7 cellular contexts compared by ENCODE assay signal in the genomic region with DNA sequence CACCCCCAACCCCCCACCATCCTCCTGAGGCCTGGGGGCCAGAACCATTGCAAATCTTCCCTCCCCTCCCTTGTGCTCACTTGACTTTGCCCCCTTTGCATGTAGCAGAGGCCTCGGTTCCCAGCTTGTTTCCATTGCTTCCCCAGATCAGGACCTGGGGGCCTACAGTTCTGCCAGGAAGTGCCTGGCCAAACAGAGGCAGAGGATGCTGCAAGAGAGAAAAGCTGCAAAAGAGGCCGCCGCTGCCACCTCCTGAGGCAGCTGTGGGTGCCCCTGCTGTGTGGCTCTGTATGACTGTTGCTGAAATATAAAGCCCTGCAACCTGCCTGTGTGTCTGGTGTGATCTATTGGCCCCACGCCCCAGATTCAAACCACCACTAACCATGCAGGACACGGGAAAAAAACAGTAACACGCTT. TPM values are rescaled to one million over a fixed set of nuclear protein-coding genes. Genes with fewer than 3 reads are reported as not detected.
A peak's percentile ranks its signal among the peaks of the same experiment; 100 is the strongest.
DNase-seq lines count a peak whose midpoint lies in the region; ATAC-seq and TF ChIP-seq lines count a peak whose summit lies in the region.

No MANE protein-coding gene starts in this region.

- BruUV-seq in HCT116 (replicated peaks; lab: Mats Ljungman, UMichigan) = no TSS peak

- H3K4me1 Mint-ChIP-seq in T-cell = peaks cover 37 to 53% (median 49%) of the 10 kb centered on the region in 3 donors

- H3K36me3 Mint-ChIP-seq in T-cell = peaks cover 21% of the 10 kb centered on the region

- no peak for TF ChIP-seq EP300 in tibial nerve (IDR thresholded peaks at IDR 0.05)

- ATAC-seq in HCT116 (peak; percentile 4), T-cell (replicated peaks in 1 of 4) (no peak), heart right ventricle (no peak)

- TF ChIP-seq POLR2A in HCT116 (IDR thresholded peaks at IDR 0.05; ENCODE audit: borderline replicate concordance, extremely low read depth, insufficient read depth, insufficient read length) (peak; percentile 88), tibial nerve (IDR thresholded peaks at IDR 0.05) (no peak)

- peak overlapping the region; percentile 78 to 80 for H3K27ac Mint-ChIP-seq in T-cell

- peak; percentile 91 for DNase-seq in DMS 273 (lab: John Stamatoyannopoulos, UW; ENCODE audit: unreplicated experiment)
- DNase-seq in HCT116 (ENCODE audit: low read depth, low spot score) = no peak
- no peak for DNase-seq in T-cell
- no peak for DNase-seq in tibial nerve (ENCODE audit: low spot score in 2 of 2)
- DNase-seq in HK-2 (ENCODE audit: unreplicated experiment) = no peak
- no peak for DNase-seq in heart right ventricle

- no peaks in the 10 kb centered on the region for H3K27me3 Mint-ChIP-seq in T-cell

- no peaks in the 10 kb centered on the region for H3K9me3 ChIP-seq in HCT116 (ENCODE audit: control insufficient read depth in 1 of 2, insufficient read depth in 1 of 2, low read depth in 1 of 2, low read length in 2 of 2)
- H3K9me3 ChIP-seq in iPS-20b (ENCODE audit: insufficient read depth, low read depth, low read length) = no peaks in the 10 kb centered on the region
- no peaks in the 10 kb centered on the region for H3K9me3 ChIP-seq in tibial nerve
- H3K9me3 ChIP-seq in heart right ventricle = no peaks in the 10 kb centered on the region

- H3K36me3 ChIP-seq in HCT116 (ENCODE audit: control insufficient read depth in 1 of 2, insufficient read depth in 2 of 2, low read length in 2 of 2) (peaks cover 6 to 20% of the 10 kb centered on the region in 2 experiments), iPS-20b (ENCODE audit: insufficient read depth, low read depth, low read length) (peaks cover 33% of the 10 kb centered on the region), tibial nerve (peaks cover 7 to 26% (median 16%) of the 10 kb centered on the region in 3 donors), heart right ventricle (peaks cover 0 to 36% (median 30%) of the 10 kb centered on the region in 9 donors)

- peaks cover 69% of the 10 kb centered on the region for H3K79me2 ChIP-seq in HCT116 (ENCODE audit: insufficient read depth, low read length)

- 63 to 75% methylated on average over 6 of the region's 6 CpGs for WGBS in tibial nerve, 2 donors
- 64 to 67% methylated on average over 6 of the region's 6 CpGs for WGBS in heart right ventricle, 2 donors

- no peak for TF ChIP-seq RAD21 in HCT116 (IDR thresholded peaks at IDR 0.05; ENCODE audit: low read depth)

- H3K9me2 ChIP-seq in HCT116 (ENCODE audit: insufficient read depth) = no peaks in the 10 kb centered on the region

- H2AFZ ChIP-seq in HCT116 (ENCODE audit: low read depth, low read length, poor library complexity, severe bottlenecking) = no peak overlapping the region

- POLR2A ChIA-PET in HCT116 (lab: Charles Lee) (interaction anchor here (0.6 to 3.2 kb wide), 7 partner anchors 9 to 163 kb away, joined by 3 to 21 read pairs (median 5); a partner anchor contains a TSS), T-cell (lab: Charles Lee) (no interaction called here)

- no peak for TF ChIP-seq CTCF in HCT116 (IDR thresholded peaks at IDR 0.05 in 2 of 3, conservative IDR thresholded peaks at IDR 0.05 in 1 of 3; ENCODE audit: borderline replicate concordance in 1 of 3, insufficient read depth in 1 of 3, low read depth in 2 of 3, low read length in 2 of 3)
- no peak for TF ChIP-seq CTCF in tibial nerve (IDR thresholded peaks at IDR 0.05)
- TF ChIP-seq CTCF in heart right ventricle (IDR thresholded peaks at IDR 0.05) = no peak

- H3K27ac ChIP-seq in HCT116 (ENCODE audit: low read depth, low read length) (peak overlapping the region; percentile 94), iPS-20b (ENCODE audit: low read length) (no peak overlapping the region), tibial nerve (no peak overlapping the region), heart right ventricle (no peak overlapping the region)

- peak overlapping the region; percentile 39 to 91 (median 58) for H3K4me3 Mint-ChIP-seq in T-cell

- H3K4me1 ChIP-seq in HCT116 (ENCODE audit: control insufficient read depth in 1 of 2, insufficient read depth in 2 of 2, low read length in 2 of 2) = peaks cover 11 to 46% of the 10 kb centered on the region in 2 experiments
- peaks cover 8% of the 10 kb centered on the region; the same call in 1 of the 2 replicates for H3K4me1 ChIP-seq in iPS-20b (ENCODE audit: insufficient read depth, low read length)
- H3K4me1 ChIP-seq in tibial nerve = peaks cover 0 to 54% (median 36%) of the 10 kb centered on the region in 4 donors
- H3K4me1 ChIP-seq in heart right ventricle = peaks cover 10 to 58% (median 44%) of the 10 kb centered on the region in 9 donors

- RAD21 ChIA-PET in HCT116 (lab: Charles Lee; ENCODE audit: low non-redundant PET in 1 of 2, low total read pairs in 2 of 2, uncharacterized antibody in 2 of 2, unreplicated experiment in 2 of 2) = no interaction called here

- intact Hi-C loops in HCT116 (cut with micrococcal nuclease) = no loop called here
- intact Hi-C loops in heart right ventricle (cut with DNase I) = no loop called here

- CTCF ChIA-PET in HCT116 (lab: Charles Lee) = interaction anchor here (1.7 kb wide), 1 partner anchor 179 kb away, joined by 3 read pairs; no protein-coding TSS in a partner anchor
- CTCF ChIA-PET in T-cell (lab: Charles Lee) = no interaction called here

- H3K4me2 ChIP-seq in HCT116 (ENCODE audit: low read length) = peak overlapping the region; percentile 88

- H4K20me1 ChIP-seq in HCT116 (ENCODE audit: insufficient read depth) = peaks cover 11% of the 10 kb centered on the region; the same call in 1 of the 2 replicates

- peak overlapping the region; percentile 93 for H3K9ac ChIP-seq in HCT116 (ENCODE audit: low read length)
- peak overlapping the region; percentile 99; the same call in 1 of the 2 replicates for H3K9ac ChIP-seq in iPS-20b (ENCODE audit: low read depth, low read length)

- H3K9me3 Mint-ChIP-seq in T-cell = no peaks in the 10 kb centered on the region

- H3K27me3 ChIP-seq in HCT116 (ENCODE audit: insufficient read depth, low read length) (no peaks in the 10 kb centered on the region), iPS-20b (ENCODE audit: insufficient read depth, low read length) (peaks cover 5% of the 10 kb centered on the region; the same call in 1 of the 2 replicates), tibial nerve (no peaks in the 10 kb centered on the region), heart right ventricle (no peaks in the 10 kb centered on the region)

- H3K4me3 ChIP-seq in HCT116 (replicated peaks in 1 of 2; ENCODE audit: low read depth in 1 of 2, low read length in 2 of 2) = peak overlapping the region; percentile 13 to 73
- peak overlapping the region; percentile 10; the same call in 1 of the 2 replicates for H3K4me3 ChIP-seq in iPS-20b (ENCODE audit: low read length)
- H3K4me3 ChIP-seq in tibial nerve = no peak overlapping the region
- H3K4me3 ChIP-seq in heart right ventricle = no peak overlapping the region

TF ChIP-seq in HCT116, 20 proteins besides CTCF, POLR2A, EP300 and RAD21 (continues in another document):
- TF ChIP-seq JUND (IDR thresholded peaks at IDR 0.05) = no peak
- no peak for TF ChIP-seq YY1 (IDR thresholded peaks at IDR 0.05; ENCODE audit: extremely low read depth, insufficient replicate concordance, low read depth, low read length)
- TF ChIP-seq ELF1 (IDR thresholded peaks at IDR 0.05; ENCODE audit: borderline replicate concordance, low read depth) = no peak
- TF ChIP-seq, protein P1, sequence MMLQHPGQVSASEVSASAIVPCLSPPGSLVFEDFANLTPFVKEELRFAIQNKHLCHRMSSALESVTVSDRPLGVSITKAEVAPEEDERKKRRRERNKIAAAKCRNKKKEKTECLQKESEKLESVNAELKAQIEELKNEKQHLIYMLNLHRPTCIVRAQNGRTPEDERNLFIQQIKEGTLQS (IDR thresholded peaks at IDR 0.05) = no peak
- TF ChIP-seq ZFX (IDR thresholded peaks at IDR 0.05) = no peak
- no peak for TF ChIP-seq CBX3 (IDR thresholded peaks at IDR 0.05; ENCODE audit: low read depth)
- no peak for TF ChIP-seq SIN3A (IDR thresholded peaks at IDR 0.05; ENCODE audit: low read depth)

RNA-seq across cellular contexts. Expression of a gene that starts 2.3 kb away (rescaled TPM):
- total RNA-seq in HCT116 (2021; ENCODE audit: unreplicated experiment) (273 TPM), T-cell (10 to 100 TPM; 46.3 to 96.5 (median 84.4) TPM), tibial nerve (100 to 1,000 TPM in 2 of 4 donors, 10 to 100 TPM in 2; 86.9 to 136 (median 116) TPM), heart right ventricle (100 to 1,000 TPM; 375 to 755 (median 559) TPM)
- 353 and 368 TPM in 2 replicates for polyA plus RNA-seq in HCT116 (2012)
- 1,000 to 10,000 TPM in 1 of 2 donors, 100 to 1,000 TPM in 1; 824 to 1,046 TPM for polyA plus RNA-seq in heart right ventricle

RNA-seq across cellular contexts. Expression of a gene that starts 3.0 kb away (rescaled TPM):
- total RNA-seq in HCT116 (2021; ENCODE audit: unreplicated experiment) (6,265 TPM), T-cell (1,000 to 10,000 TPM; 3,208 to 3,662 (median 3,410) TPM), tibial nerve (1,000 to 10,000 TPM; 1,591 to 3,468 (median 1,745) TPM), heart right ventricle (1,000 to 10,000 TPM in 3 of 10 donors, 100 to 1,000 TPM in 7; 691 to 1,555 (median 813) TPM)
- 11,405 and 12,752 TPM in 2 replicates for polyA plus RNA-seq in HCT116 (2012)
- polyA plus RNA-seq in heart right ventricle = 1,000 to 10,000 TPM; 1,955 to 3,593 TPM

RNA-seq across cellular contexts. Expression of a gene that starts 5.0 kb away (rescaled TPM):
- 0.30 TPM for total RNA-seq in HCT116 (2021; ENCODE audit: unreplicated experiment)
- 0.15 TPM in 1 of 2 replicates, not detected in the other for polyA plus RNA-seq in HCT116 (2012)
- under 1 TPM in 3 of 5 donors, not detected in 2; 0.38 to 0.66 (median 0.44) TPM for total RNA-seq in T-cell
- total RNA-seq in tibial nerve = not detected
- total RNA-seq in heart right ventricle = not detected
- not detected for polyA plus RNA-seq in heart right ventricle

RNA-seq across cellular contexts. Expression of a gene that starts 7.2 kb away (rescaled TPM):
- total RNA-seq in HCT116 (2021; ENCODE audit: unreplicated experiment) (0.93 TPM), T-cell (not detected), tibial nerve (not detected), heart right ventricle (100 to 1,000 TPM; 173 to 282 (median 254) TPM)
- polyA plus RNA-seq in HCT116 (2012) = 0.17 and 0.29 TPM in 2 replicates
- polyA plus RNA-seq in heart right ventricle = 100 to 1,000 TPM; 124 to 164 TPM

RNA-seq across cellular contexts. Expression of a gene that starts 10.2 kb away (rescaled TPM):
- total RNA-seq in HCT116 (2021; ENCODE audit: unreplicated experiment) = 68.9 TPM
- polyA plus RNA-seq in HCT116 (2012) = 60.9 and 68.3 TPM in 2 replicates
- 10 to 100 TPM; 21.1 to 45.6 (median 36.9) TPM for total RNA-seq in T-cell
- total RNA-seq in tibial nerve = 10 to 100 TPM; 37.6 to 70.8 (median 46.2) TPM
- total RNA-seq in heart right ventricle = 10 to 100 TPM; 18.5 to 26.7 (median 21.9) TPM
- polyA plus RNA-seq in heart right ventricle = 10 to 100 TPM; 57.4 to 71.1 TPM

Comparison
In these comparisons a context has a peak if more than half of its experiments do, and no peak if none do; other contexts are left out.
1. H3K4me3 ChIP-seq: peak in HCT116 (2 of 2) and iPS-20b (single experiment); none in tibial nerve (0 of 4) and heart right ventricle (0 of 10).